8 cellular contexts compared by ENCODE assay signal in the genomic region with DNA sequence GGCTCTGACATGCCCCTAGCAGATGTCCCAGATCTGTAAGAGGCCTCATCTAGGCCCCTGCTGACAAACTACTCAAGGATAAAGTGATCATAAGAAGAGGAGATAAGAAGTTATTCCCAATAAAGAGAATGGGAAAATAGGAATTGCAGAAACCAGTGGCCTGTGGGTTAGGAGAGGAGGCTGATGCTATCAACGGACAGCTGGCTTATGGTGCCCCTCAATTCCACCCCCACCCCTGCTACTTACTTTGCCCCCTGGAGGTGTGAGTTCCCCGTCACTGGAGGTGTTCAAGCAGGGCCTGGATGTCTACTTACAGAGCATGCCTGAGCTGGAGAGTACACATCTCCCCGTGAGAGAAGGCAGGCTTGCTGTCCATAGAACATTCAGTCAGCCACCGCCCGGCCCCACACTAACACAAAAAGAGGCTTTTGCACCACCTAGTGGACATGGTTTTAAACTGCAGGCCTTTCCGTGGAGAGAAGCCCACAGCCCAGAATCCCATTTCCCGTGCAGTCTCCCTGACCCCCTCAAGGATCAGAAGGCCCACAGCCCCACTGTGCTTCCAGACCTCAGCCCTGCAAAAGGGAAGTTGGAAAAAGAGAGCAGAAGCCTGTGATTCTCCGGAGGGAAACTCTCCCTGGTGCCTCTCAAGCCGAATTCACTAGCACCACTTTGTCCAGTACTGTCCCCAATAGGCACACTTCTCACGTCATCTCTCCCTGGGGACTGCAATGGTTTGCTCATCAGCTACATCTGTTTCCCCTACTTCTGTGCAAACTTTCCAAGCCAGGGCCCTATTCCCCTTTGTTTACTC. TPM values are rescaled to one million over a fixed set of nuclear protein-coding genes. Genes with fewer than 3 reads are reported as not detected.
DNase-seq lines count a peak whose midpoint lies in the region; ATAC-seq and TF ChIP-seq lines count a peak whose summit lies in the region.

No MANE protein-coding gene starts in this region.

- CTCF ChIA-PET in A673 (lab: Charles Lee) = interaction anchor here (0.6 to 2.5 kb wide), 3 partner anchors 19 to 230 kb away, joined by 6 to 14 read pairs (median 10); partner anchors contain the start of gene MAPK13

- no peak overlapping the region for H3K4me3 Mint-ChIP-seq in osteocyte (ENCODE audit: unreplicated experiment)

- peak; percentile 87 for DNase-seq in A673 (ENCODE audit: low spot score)
- peak; percentile 56 for DNase-seq in MV-4-11 (lab: John Stamatoyannopoulos, UW)
- peak; percentile 33 for DNase-seq in SHP77 treated with DMSO at 0.1 percent for 48 hours (lab: John Stamatoyannopoulos, UW)
- peak; percentile 39 for DNase-seq in activated effector memory CD4-positive, alpha-beta T cell treated with Interleukin-2 at 50 U/mL for 16 hours
- peak in 1 of 2 donors; percentile 39 for DNase-seq in foreskin keratinocyte
- peak; percentile 88 for DNase-seq in osteocyte (ENCODE audit: extremely low spot score, unreplicated experiment)
- DNase-seq in thyroid gland = peak; percentile 74 to 76

- H3K27ac Mint-ChIP-seq in osteocyte (ENCODE audit: unreplicated experiment) = no peak overlapping the region

- H3K9me3 Mint-ChIP-seq in osteocyte (ENCODE audit: unreplicated experiment) = no peaks in the 10 kb centered on the region

- H3K9me3 ChIP-seq in A673 (ENCODE audit: low read depth, low read length, poor library complexity, severe bottlenecking) (no peaks in the 10 kb centered on the region), thyroid gland (no peaks in the 10 kb centered on the region)

- peaks cover 8% of the 10 kb centered on the region for H3K4me1 Mint-ChIP-seq in osteocyte (ENCODE audit: unreplicated experiment)

- 20 to 23% methylated on average over 9 to 10 of the region's 10 CpGs for WGBS in thyroid gland, 2 donors

- no peaks in the 10 kb centered on the region for H3K36me3 ChIP-seq in A673 (ENCODE audit: insufficient read depth, low read length, poor library complexity, severe bottlenecking)
- no peaks in the 10 kb centered on the region for H3K36me3 ChIP-seq in thyroid gland

- ATAC-seq in GM18870 (IDR thresholded peaks at IDR 0.05; ENCODE audit: unreplicated experiment) = peak; percentile 39
- peak; percentile 75 for ATAC-seq in foreskin keratinocyte

- TF ChIP-seq POLR2A in thyroid gland (IDR thresholded peaks at IDR 0.05) = no peak

- intact Hi-C loops in A673 (cut with micrococcal nuclease; ENCODE audit: unreplicated experiment) = loop anchor here (1.0 to 2.0 kb wide), 3 partner anchors 20 to 238 kb away; no protein-coding TSS in a partner anchor
- intact Hi-C loops in thyroid gland (cut with DNase I) = loop anchor here (5.0 to 10.0 kb wide), 2 partner anchors 238 to 336 kb away; partner anchors contain the start of genes MAPK14 and SLC26A8

- H3K27me3 Mint-ChIP-seq in osteocyte (ENCODE audit: unreplicated experiment) = peaks cover 8% of the 10 kb centered on the region

- no peak overlapping the region for H3K4me3 ChIP-seq in A673 (ENCODE audit: low read depth, low read length, poor library complexity, severe bottlenecking)
- H3K4me3 ChIP-seq in thyroid gland (replicated peaks in 1 of 3) = no peak overlapping the region

- no peaks in the 10 kb centered on the region for H3K36me3 Mint-ChIP-seq in osteocyte (ENCODE audit: unreplicated experiment)

- H3K27ac ChIP-seq in A673 (ENCODE audit: low read depth, low read length, poor library complexity, severe bottlenecking) (no peak overlapping the region), foreskin keratinocyte (no peak overlapping the region), thyroid gland (no peak overlapping the region)

- no peaks in the 10 kb centered on the region for H3K4me1 ChIP-seq in A673 (ENCODE audit: insufficient read depth, low read length, poor library complexity, severe bottlenecking)
- H3K4me1 ChIP-seq in foreskin keratinocyte = no peaks in the 10 kb centered on the region
- peaks cover 0 to 18% of the 10 kb centered on the region in 2 donors for H3K4me1 ChIP-seq in thyroid gland

- BruUV-seq in A673 (replicated peaks; lab: Mats Ljungman, UMichigan) = no TSS peak

- H3K27me3 ChIP-seq in A673 (replicated peaks; ENCODE audit: insufficient read depth, low read depth, low read length, poor library complexity) = no peaks in the 10 kb centered on the region
- peaks cover 13% of the 10 kb centered on the region for H3K27me3 ChIP-seq in foreskin keratinocyte
- H3K27me3 ChIP-seq in thyroid gland = no peaks in the 10 kb centered on the region

- TF ChIP-seq CTCF in A673 (conservative IDR thresholded peaks at IDR 0.05; ENCODE audit: low read depth, low read length) = peak; percentile 85
- peak; percentile 85 for TF ChIP-seq CTCF in foreskin keratinocyte (conservative IDR thresholded peaks at IDR 0.05)
- peak; percentile 83 for TF ChIP-seq CTCF in osteocyte (IDR thresholded peaks at IDR 0.05)
- TF ChIP-seq CTCF in thyroid gland (IDR thresholded peaks at IDR 0.05) = peak; percentile 70 to 88 (median 77)

- POLR2A ChIA-PET in A673 (lab: Charles Lee; ENCODE audit: low non-redundant PET) = interaction anchor here (0.6 kb wide), 1 partner anchor 14 kb away, joined by 4 read pairs; no protein-coding TSS in a partner anchor

RNA-seq across cellular contexts. Expression of gene BNIP5, which starts 23.8 kb away (rescaled TPM):
- not detected in 2 replicates for total RNA-seq in A673 (2021)
- total RNA-seq in foreskin keratinocyte = not detected in 2 replicates
- not detected in 2 replicates for polyA plus RNA-seq in foreskin keratinocyte
- not detected in 2 replicates for total RNA-seq in osteocyte
- total RNA-seq in thyroid gland = not detected

RNA-seq across cellular contexts. Expression of gene ETV7, which starts 27.0 kb away (rescaled TPM):
- total RNA-seq in A673 (2021) (0.33 and 0.58 TPM in 2 replicates), foreskin keratinocyte (1.3 and 1.6 TPM in 2 replicates), osteocyte (0.24 and 0.59 TPM in 2 replicates), thyroid gland (1 to 10 TPM in 1 of 4 donors, not detected in 3; 1.4 TPM)
- 1.3 and 1.5 TPM in 2 replicates for polyA plus RNA-seq in foreskin keratinocyte
